In genomic region chr2:105454801-105455485, GRCh38 we compare ENCODE assay signal across 8 cellular contexts. TPM values are rescaled to one million over a fixed set of nuclear protein-coding genes. Genes with fewer than 3 reads are reported as not detected.
DNase-seq lines count a peak whose midpoint lies in the region; ATAC-seq, FAIRE-seq and TF ChIP-seq lines count a peak whose summit lies in the region.

No MANE protein-coding gene starts in this region.

- intact Hi-C loops in GM12878 (cut with micrococcal nuclease; ENCODE audit: unreplicated experiment): no loop called here
- intact Hi-C loops in HepG2 (cut with micrococcal nuclease; ENCODE audit: unreplicated experiment): no loop called here

- H3K36me3 ChIP-seq in GM12878 (ENCODE audit: control insufficient read depth in 2 of 2, insufficient read depth in 2 of 2, low read length in 1 of 2): no peaks in the 10 kb centered on the region
- H3K36me3 ChIP-seq in HepG2 (replicated peaks in 1 of 2; ENCODE audit: control insufficient read depth in 1 of 2, insufficient read depth in 2 of 2, low read length in 2 of 2): no peaks in the 10 kb centered on the region

- TF ChIP-seq RAD21 in GM12878 (IDR thresholded peaks at IDR 0.05; ENCODE audit: insufficient read depth, low read depth, low read length) (0 out of 2 replicates have a peak, but pooled peaks have one; percentile 6), HepG2 (CRISPR knock-in tag; IDR thresholded peaks at IDR 0.05) (no peak)

- H3K4me3 ChIP-seq in GM12878: no peak overlapping the region
- H3K4me3 ChIP-seq in HepG2 (replicated peaks in 1 of 3; ENCODE audit: insufficient read depth in 1 of 3, low read depth in 2 of 3, low read length in 3 of 3): no peak overlapping the region

- POLR2A ChIA-PET in GM12878 (lab: Charles Lee): interaction anchor here (0.6 kb wide), 1 partner anchor 66 kb away, joined by 3 read pairs; no protein-coding TSS in a partner anchor
- POLR2A ChIA-PET in HepG2 (lab: Yijun Ruan, JAX): no interaction called here

- FAIRE-seq in GM12878 (lab: Jason Lieb, UNC) (no peak), HepG2 (lab: Jason Lieb, UNC) (peak; percentile 56)

- CTCF ChIA-PET in GM12878 (lab: Yijun Ruan, JAX): no interaction called here
- CTCF ChIA-PET in HepG2 (lab: Yijun Ruan, JAX; ENCODE audit: low intra/inter-chr PET ratio, low total read pairs): no interaction called here

- peak; percentile 15 for DNase-seq in G401 (ENCODE audit: low spot score)
- peak; percentile 91 for DNase-seq in LHCN-M2 (ENCODE audit: low read depth)
- peak; percentile 1 for DNase-seq in GM12878 (ENCODE audit: low read depth, low spot score)
- DNase-seq in HepG2 (ENCODE audit: low spot score): peak; percentile 55
- DNase-seq in NCI-H2171 treated with DMSO at 0.1 percent for 48 hours (lab: John Stamatoyannopoulos, UW): no peak
- no peak for DNase-seq in NCI-H1092 (lab: John Stamatoyannopoulos, UW)

- BruUV-seq in GM12878 (replicated peaks; lab: Mats Ljungman, UMichigan) (no TSS peak), HepG2 (replicated peaks; lab: Mats Ljungman, UMichigan) (no TSS peak)

- H3K79me2 ChIP-seq in GM12878 (ENCODE audit: control insufficient read depth, insufficient read depth, low read length) (no peaks in the 10 kb centered on the region), HepG2 (ENCODE audit: insufficient read depth, low read length) (no peaks in the 10 kb centered on the region)

- RAD21 ChIA-PET in GM12878 (lab: Charles Lee; ENCODE audit: unreplicated experiment): no interaction called here

- H3K27me3 ChIP-seq in GM12878 (replicated peaks in 1 of 2; ENCODE audit: control insufficient read depth in 2 of 2, insufficient read depth in 2 of 2, low read length in 1 of 2): no peaks in the 10 kb centered on the region
- no peaks in the 10 kb centered on the region; a peak in 1 of 5 replicates for H3K27me3 ChIP-seq in HepG2 (ENCODE audit: control insufficient read depth in 1 of 2, insufficient read depth in 2 of 2, low read length in 2 of 2)

- 32% methylated on average over 6 of the region's 6 CpGs for WGBS in GM12878 (ENCODE audit: insufficient coverage, insufficient replicate concordance, low lambda C conversion rate, missing lambda C conversion rate)
- 17% methylated on average over 6 of the region's 6 CpGs for WGBS in HepG2 (ENCODE audit: low lambda C conversion rate)

- H4K20me1 ChIP-seq in GM12878 (ENCODE audit: control insufficient read depth, insufficient read depth) (no peaks in the 10 kb centered on the region), HepG2 (ENCODE audit: insufficient read depth, low read length) (no peaks in the 10 kb centered on the region)

- peak; percentile 18 to 34 (median 33); a peak in 2 of 6 replicates for TF ChIP-seq CTCF in GM12878 (IDR thresholded peaks at IDR 0.05 in 2 of 3, conservative IDR thresholded peaks at IDR 0.05 in 1 of 3; ENCODE audit: control insufficient read depth in 2 of 3, extremely low read depth in 1 of 3, insufficient read depth in 1 of 3, low read depth in 3 of 3, low read length in 3 of 3)
- peak; percentile 19; the same call in 1 of the 2 replicates for TF ChIP-seq CTCF in HepG2 (CRISPR knock-in tag; IDR thresholded peaks at IDR 0.05)

- H3K4me2 ChIP-seq in GM12878 (ENCODE audit: control insufficient read depth, insufficient read depth) (no peak overlapping the region), HepG2 (ENCODE audit: low read depth, low read length) (peak overlapping the region; percentile 14; the same call in 1 of the 2 replicates)

- in situ Hi-C loops in G401 (cut with HindIII; ENCODE audit: low sequenced_read_pairs): no loop called here
- in situ Hi-C loops in GM12878 (cut with MboI): no loop called here
- in situ Hi-C loops in HepG2 (cut with HindIII; ENCODE audit: extremely low pct_ligation_motif_present, low pct_unique_long_range_greater_than_20kb): no loop called here

- SMC1A ChIA-PET in GM12878 (lab: Charles Lee; ENCODE audit: uncharacterized antibody, unreplicated experiment): no interaction called here

- H2AFZ ChIP-seq in GM12878 (ENCODE audit: control insufficient read depth, low read depth, low read length) (no peak overlapping the region), HepG2 (ENCODE audit: low read length) (no peak overlapping the region)

- H3K9me3 ChIP-seq in GM12878 (replicated peaks; ENCODE audit: control insufficient read depth, insufficient read depth, low read length) (no peaks in the 10 kb centered on the region), HepG2 (ENCODE audit: low read length) (no peaks in the 10 kb centered on the region)

- H3K4me1 ChIP-seq in GM12878 (ENCODE audit: control insufficient read depth, insufficient read depth, low read length) (no peaks in the 10 kb centered on the region), HepG2 (ENCODE audit: insufficient read depth, low read length) (peaks cover 17% of the 10 kb centered on the region)

- TF ChIP-seq POLR2A in GM12878 (IDR thresholded peaks at IDR 0.05; ENCODE audit: low read depth, low read length) (no peak), HepG2 (IDR thresholded peaks at IDR 0.05; ENCODE audit: insufficient read depth in 1 of 2, low read depth in 2 of 2, low read length in 2 of 2) (no peak)

- TF ChIP-seq EP300 in GM12878 (IDR thresholded peaks at IDR 0.05; ENCODE audit: borderline replicate concordance in 1 of 2, control insufficient read depth in 1 of 2, low read depth in 2 of 2, low read length in 2 of 2): no peak
- TF ChIP-seq EP300 in HepG2 (IDR thresholded peaks at IDR 0.05; ENCODE audit: low read depth in 2 of 2, low read length in 2 of 2): peak in 1 of 2 experiments; percentile 37; a peak in 2 of 4 replicates
- TF ChIP-seq EP300 in HepG2 (CRISPR knock-in tag; IDR thresholded peaks at IDR 0.05; ENCODE audit: borderline replicate concordance): no peak

- H3K27ac ChIP-seq in GM12878 (ENCODE audit: control insufficient read depth, insufficient read depth): no peak overlapping the region
- no peak overlapping the region for H3K27ac ChIP-seq in HepG2 (ENCODE audit: extremely low read length, insufficient read depth, low read length)

- peak; percentile 79 for ATAC-seq in GM12878
- ATAC-seq in HepG2: peak; percentile 90
- no peak for ATAC-seq in HG03442 (IDR thresholded peaks at IDR 0.05; ENCODE audit: unreplicated experiment)
- no peak for ATAC-seq in HG03135 (IDR thresholded peaks at IDR 0.05; ENCODE audit: unreplicated experiment)

- no peak overlapping the region for H3K9ac ChIP-seq in GM12878 (ENCODE audit: control insufficient read depth, insufficient read depth, low read length)
- no peak overlapping the region for H3K9ac ChIP-seq in HepG2 (ENCODE audit: insufficient read depth, low read depth, low read length)

TF ChIP-seq in GM12878, 131 proteins besides CTCF, POLR2A, EP300 and RAD21 (continues in another document):
- TF ChIP-seq GATAD2B (conservative IDR thresholded peaks at IDR 0.05; ENCODE audit: low read depth) (no peak), RFX5 (IDR thresholded peaks at IDR 0.05; ENCODE audit: low read depth, low read length) (no peak), HDAC6 (IDR thresholded peaks at IDR 0.05; ENCODE audit: unreplicated experiment) (no peak)

TF ChIP-seq in HepG2, 621 proteins besides CTCF, POLR2A, EP300 and RAD21 (continues in another document):
- TF ChIP-seq BRCA1 (CRISPR knock-in tag; IDR thresholded peaks at IDR 0.05): no peak
- TF ChIP-seq NR3C1 (CRISPR knock-in tag; IDR thresholded peaks at IDR 0.05): no peak

RNA-seq across cellular contexts. Expression of gene FHL2, which starts 56.1 kb away (rescaled TPM):
- total RNA-seq in G401 (2014; rRNA removed; shearing (Covaris generic)): 54.6 and 70.4 TPM in 2 replicates
- 246 and 312 TPM in 2 replicates for total RNA-seq in LHCN-M2 (2014; rRNA removed)
- polyA plus RNA-seq in LHCN-M2 (2012): 282 TPM
- total RNA-seq in GM12878 (2013; cell fraction: nucleolus; rRNA removed): 0.20 and 0.54 TPM in 2 replicates
- total RNA-seq in GM12878 (2014; rRNA removed): 3.9 and 4.3 TPM in 2 replicates
- total RNA-seq in GM12878 (2014; rRNA removed; fragmentation: Illumina TruSeq; extraction: Trizol): 2.2 and 2.3 TPM in 2 replicates
- total RNA-seq in GM12878 (2021): 2.2 and 3.0 TPM in 2 replicates
- polyA plus RNA-seq in GM12878 (2011; ENCODE audit: low read depth): 1.9 TPM
- polyA plus RNA-seq in GM12878 (2011; rRNA removed): 4.8 and 5.2 TPM in 2 replicates
- 5.7 and 6.9 TPM in 2 replicates for polyA plus RNA-seq in GM12878 (2011; cell fraction: cytosol; rRNA removed)
- polyA plus RNA-seq in GM12878 (2011; cell fraction: nucleus; rRNA removed): 2.5 and 2.6 TPM in 2 replicates
- 2.0 and 2.3 TPM in 2 replicates for polyA plus RNA-seq in GM12878 (2012)
- 2.5 and 2.7 TPM in 2 replicates for polyA plus RNA-seq in GM12878 (2014; fragmentation: Illumina TruSeq; extraction: Trizol)
- 1 to 10 TPM; 7.4 to 9.9 TPM for polyA plus RNA-seq in GM12878 (2014; fragmentation: Nextera tagmentation; extraction: Ambion mirVana)
- 3.4 and 4.2 TPM in 2 replicates for polyA plus RNA-seq in GM12878 (2014; rRNA removed)
- 1 to 10 TPM; 7.1 to 7.7 TPM for polyA plus RNA-seq in GM12878 (2016; fragmentation: Nextera tagmentation; extraction: Ambion mirVana)
- 4.6 and 5.3 TPM in 2 replicates for polyA minus RNA-seq in GM12878 (2011; rRNA and poly(A)+ RNA removed)
- 2.0 and 2.4 TPM in 2 replicates for polyA minus RNA-seq in GM12878 (2011; cell fraction: cytosol; rRNA and poly(A)+ RNA removed)
- polyA minus RNA-seq in GM12878 (2011; cell fraction: nucleus; rRNA and poly(A)+ RNA removed): 0.24 and 0.96 TPM in 2 replicates
- total RNA-seq in HepG2 (2016; rRNA removed; fragmentation: Illumina TruSeq; extraction: Trizol): 1.9 and 2.3 TPM in 2 replicates
- total RNA-seq in HepG2 (2016; cell fraction: cytosol; rRNA removed; fragmentation: Illumina TruSeq; extraction: Trizol; ENCODE audit: low read depth): 1.4 and 1.6 TPM in 2 replicates
- total RNA-seq in HepG2 (2016; cell fraction: insoluble cytoplasmic fraction; rRNA removed; fragmentation: Illumina TruSeq; extraction: Trizol): 1.9 and 2.3 TPM in 2 replicates
- total RNA-seq in HepG2 (2016; cell fraction: membrane; rRNA removed; fragmentation: Illumina TruSeq; extraction: Trizol): 1.4 and 1.7 TPM in 2 replicates
- 0.53 and 0.87 TPM in 2 replicates for total RNA-seq in HepG2 (2016; cell fraction: nucleus; rRNA removed; fragmentation: Illumina TruSeq; extraction: Trizol)
- polyA plus RNA-seq in HepG2 (2011; rRNA removed): 44.2 and 74.8 TPM in 2 replicates
- polyA plus RNA-seq in HepG2 (2011; cell fraction: cytosol; rRNA removed): 51.8 and 84.3 TPM in 2 replicates
- 19.1 and 28.9 TPM in 2 replicates for polyA plus RNA-seq in HepG2 (2011; cell fraction: nucleus; rRNA removed)
- polyA plus RNA-seq in HepG2 (2012): 51.1 and 56.1 TPM in 2 replicates
- 1.8 and 2.5 TPM in 2 replicates for polyA plus RNA-seq in HepG2 (2016; cell fraction: cytosol; fragmentation: Illumina TruSeq; extraction: Trizol; ENCODE audit: low read depth)
- 3.4 and 3.5 TPM in 2 replicates for polyA plus RNA-seq in HepG2 (2016; cell fraction: insoluble cytoplasmic fraction; fragmentation: Illumina TruSeq; extraction: Trizol; ENCODE audit: low read depth)
- polyA plus RNA-seq in HepG2 (2016; cell fraction: membrane; fragmentation: Illumina TruSeq; extraction: Trizol; ENCODE audit: low read depth): 1.9 and 2.2 TPM in 2 replicates
- polyA plus RNA-seq in HepG2 (2016; cell fraction: nucleus; fragmentation: Illumina TruSeq; extraction: Trizol; ENCODE audit: insufficient read depth, low read depth): 1.0 and 1.6 TPM in 2 replicates
- 56.1 and 100.0 TPM in 2 replicates for polyA minus RNA-seq in HepG2 (2011; rRNA and poly(A)+ RNA removed; ENCODE audit: low replicate concordance)
- 18.5 and 23.7 TPM in 2 replicates for polyA minus RNA-seq in HepG2 (2011; cell fraction: cytosol; rRNA and poly(A)+ RNA removed)
- 28.0 and 37.5 TPM in 2 replicates for polyA minus RNA-seq in HepG2 (2011; cell fraction: nucleus; rRNA and poly(A)+ RNA removed)

Comparison
In these comparisons a context has a peak if more than half of its experiments do, and no peak if none do; other contexts are left out.
1. DNase-seq: peak in G401 (single experiment), LHCN-M2 (single experiment), GM12878 (single experiment) and HepG2 (single experiment); none in NCI-H2171 treated with DMSO at 0.1 percent for 48 hours (single experiment) and NCI-H1092 (single experiment).
2. ATAC-seq: peak in GM12878 (single experiment) and HepG2 (single experiment); none in HG03442 (single experiment) and HG03135 (single experiment).
3. RNA of gene FHL2, which starts 56.1 kb away (total RNA-seq): 246 to 312 TPM in LHCN-M2 and 54.6 to 70.4 TPM in G401; 0.20 to 4.3 TPM in GM12878 and 0.53 to 2.3 TPM in HepG2; every median in the first group is over 10 times any median in the second.